In genomic region chr6:73308712-73309533, GRCh38 we compare ENCODE assay signal across 8 cellular contexts. TPM values are rescaled to one million over a fixed set of nuclear protein-coding genes. Genes with fewer than 3 reads are reported as not detected.
A peak's percentile ranks its signal among the peaks of the same experiment; 100 is the strongest.
DNase-seq lines count a peak whose midpoint lies in the region; ATAC-seq lines count a peak whose summit lies in the region.

No MANE protein-coding gene starts in this region.

- H3K4me1 ChIP-seq in muscle layer of colon (ENCODE audit: insufficient read depth, low read length), result no peaks in the 10 kb centered on the region

- H3K4me1 Mint-ChIP-seq in activated T-cell treated with anti-CD3 and anti-CD28 coated beads, Interleukin-2, amount 50 U/mL, for 4 hours (ENCODE audit: low read depth), result peaks cover 15% of the 10 kb centered on the region

- H3K4me3 Mint-ChIP-seq in activated T-cell treated with anti-CD3 and anti-CD28 coated beads, Interleukin-2, amount 50 U/mL, for 4 hours, result peak overlapping the region; percentile 93

- H3K9me3 Mint-ChIP-seq in activated T-cell treated with anti-CD3 and anti-CD28 coated beads, Interleukin-2, amount 50 U/mL, for 4 hours, result no peaks in the 10 kb centered on the region

- H3K36me3 Mint-ChIP-seq in activated T-cell treated with anti-CD3 and anti-CD28 coated beads, Interleukin-2, amount 50 U/mL, for 4 hours (ENCODE audit: insufficient read depth), result no peaks in the 10 kb centered on the region

- H3K9ac ChIP-seq in muscle layer of colon (ENCODE audit: low read length), result no peak overlapping the region

- no peak for DNase-seq in activated T-cell treated with anti-CD3 and anti-CD28 coated beads, Interleukin-2, amount 50 U/mL, for 4 hours
- DNase-seq in activated T-cell treated with anti-CD3 and anti-CD28 coated beads for 4 hours (no peak), NCI-H526 (lab: John Stamatoyannopoulos, UW) (peak; percentile 61 to 77), dermis blood vessel endothelial cell (peak; percentile 20), cerebellar cortex (ENCODE audit: low spot score) (no peak), GDM1 (lab: John Stamatoyannopoulos, UW) (no peak)

- H3K27me3 ChIP-seq in muscle layer of colon (ENCODE audit: control insufficient read depth in 1 of 2, insufficient read depth in 2 of 2, low read length in 2 of 2), result no peaks in the 10 kb centered on the region

- H3K9me3 ChIP-seq in muscle layer of colon (ENCODE audit: low read length), result no peaks in the 10 kb centered on the region

- no peaks in the 10 kb centered on the region for H3K36me3 ChIP-seq in muscle layer of colon (ENCODE audit: insufficient read depth, low read length)

- peak overlapping the region; percentile 2 to 62 for H3K4me3 ChIP-seq in muscle layer of colon (ENCODE audit: low read depth in 1 of 2, low read length in 2 of 2)

- ATAC-seq in activated T-cell treated with anti-CD3 and anti-CD28 coated beads, Interleukin-2, amount 50 U/mL, for 4 hours, result no peak
- no peak for ATAC-seq in HG03460 (IDR thresholded peaks at IDR 0.05; ENCODE audit: unreplicated experiment)

- H3K27ac ChIP-seq in muscle layer of colon (ENCODE audit: low read depth, low read length), result no peak overlapping the region

- H3K27me3 Mint-ChIP-seq in activated T-cell treated with anti-CD3 and anti-CD28 coated beads, Interleukin-2, amount 50 U/mL, for 4 hours (ENCODE audit: low read depth), result peaks cover 29% of the 10 kb centered on the region

RNA-seq across cellular contexts. Expression of gene DPPA5, which starts 45.2 kb away (rescaled TPM):
- total RNA-seq in activated T-cell treated with anti-CD3 and anti-CD28 coated beads, Interleukin-2, amount 50 U/mL, for 4 hours, result not detected
- not detected in 2 replicates for total RNA-seq in dermis blood vessel endothelial cell

RNA-seq across cellular contexts. Expression of gene KHDC1, which starts 45.9 kb away (rescaled TPM):
- total RNA-seq in activated T-cell treated with anti-CD3 and anti-CD28 coated beads, Interleukin-2, amount 50 U/mL, for 4 hours, result 1 to 10 TPM; 1.2 to 1.6 (median 1.4) TPM
- total RNA-seq in dermis blood vessel endothelial cell, result 0.09 TPM in 1 of 2 replicates, not detected in the other

RNA-seq across cellular contexts. Expression of gene KHDC3L, which starts 53.5 kb away (rescaled TPM):
- not detected for total RNA-seq in activated T-cell treated with anti-CD3 and anti-CD28 coated beads, Interleukin-2, amount 50 U/mL, for 4 hours
- not detected in 2 replicates for total RNA-seq in dermis blood vessel endothelial cell

Comparison
In these comparisons a context has a peak if more than half of its experiments do, and no peak if none do; other contexts are left out.
1. DNase-seq: peak in NCI-H526 (2 of 2) and dermis blood vessel endothelial cell (single experiment); none in activated T-cell treated with anti-CD3 and anti-CD28 coated beads, Interleukin-2, amount 50 U/mL, for 4 hours (single experiment), activated T-cell treated with anti-CD3 and anti-CD28 coated beads for 4 hours (single experiment), cerebellar cortex (single experiment) and GDM1 (single experiment).